In genomic region chr18:79493211-79493800, GRCh38 we compare ENCODE assay signal across 29 cellular contexts.
DNase-seq lines count a peak whose midpoint lies in the region; ATAC-seq and TF ChIP-seq lines count a peak whose summit lies in the region.
"Had no signal": no experiment of that assay in that cellular context is flagged by ENCODE, and none has a peak within 500 bp of the region (broad histone marks: within the 10 kb centered on the region; RNA-seq: fewer than 3 reads in every experiment).

No MANE protein-coding gene starts in this region.

- H3K36me3 ChIP-seq in heart right ventricle (peaks cover 0 to 37% (median 0%) of the 10 kb centered on the region in 9 donors), osteoblast (ENCODE audit: insufficient read depth, low read length) (no peaks in the 10 kb centered on the region), upper lobe of right lung (no peaks in the 10 kb centered on the region)
- H3K36me3 ChIP-seq: cardiac muscle cell, HAP-1 had no signal

- intact Hi-C loops in left cardiac atrium (cut with DNase I) (no loop called here), heart right ventricle (cut with DNase I) (no loop called here), right cardiac atrium (cut with DNase I) (no loop called here), upper lobe of right lung (cut with DNase I) (no loop called here)

- H3K4me1 ChIP-seq in heart right ventricle (peaks cover 0 to 19% (median 6%) of the 10 kb centered on the region in 9 donors), right cardiac atrium (ENCODE audit: control insufficient read depth, insufficient read depth, low read length) (no peaks in the 10 kb centered on the region), osteoblast (ENCODE audit: insufficient read depth, low read length) (peaks cover 6% of the 10 kb centered on the region), upper lobe of right lung (no peaks in the 10 kb centered on the region)
- H3K4me1 ChIP-seq: ascending aorta, Caco-2, HAP-1, tibial artery had no signal

- TF ChIP-seq CTCF in heart right ventricle (IDR thresholded peaks at IDR 0.05) (no peak), osteoblast (IDR thresholded peaks at IDR 0.05; ENCODE audit: extremely low read depth, low read depth, low read length) (no peak), upper lobe of right lung (IDR thresholded peaks at IDR 0.05) (no peak)

- H4K20me1 ChIP-seq in osteoblast (ENCODE audit: insufficient read depth, low read length) = no peaks in the 10 kb centered on the region

- H3K27ac ChIP-seq in heart right ventricle = no peak overlapping the region
- H3K27ac ChIP-seq in right cardiac atrium (ENCODE audit: low read length) = no peak overlapping the region
- H3K27ac ChIP-seq in osteoblast (ENCODE audit: low read depth, low read length) = no peak overlapping the region
- H3K27ac ChIP-seq in upper lobe of right lung = no peak overlapping the region
- H3K27ac ChIP-seq: ascending aorta, cardiac muscle cell, PC-9, tibial artery had no signal

- H3K79me2 ChIP-seq in osteoblast (ENCODE audit: insufficient read depth, low read length) = no peaks in the 10 kb centered on the region

- DNase-seq in left cardiac atrium (peak; percentile 15), heart right ventricle (no peak), right cardiac atrium (peak; percentile 14 to 53 (median 53)), osteoblast (ENCODE audit: insufficient read length, low spot score, missing footprints) (peak; percentile 59), upper lobe of right lung (peak; percentile 46), DMS153 treated with DMSO at 0.1 percent for 48 hours (lab: John Stamatoyannopoulos, UW; ENCODE audit: unreplicated experiment) (no peak), ureter (ENCODE audit: low spot score) (no peak)
- DNase-seq: ACHN; activated CD4-positive, alpha-beta T cell treated with anti-CD3 and anti-CD28 coated beads, Interleukin-2, amount 10 ng/mL, durations not matched to agents 24 days and 14 days; activated T-cell treated with anti-CD3 and anti-CD28 coated beads, Interleukin-2, amount 50 U/mL, for 48 hours; Caco-2; DMS79; foreskin fibroblast; GDM1; NCI-H1105; NCI-H187 treated with DMSO at 0.1 percent for 48 hours; NCI-H2171 treated with DMSO at 0.1 percent for 48 hours; NCI-H510A treated with DMSO at 0.1 percent for 48 hours; PC-9; SIG-M5; stimulated activated CD8-positive, alpha-beta memory T cell treated with anti-CD3 and anti-CD28 coated beads, Interleukin-4, amount 100 ng/mL, for 48 hours; stimulated activated naive CD8-positive, alpha-beta T cell treated with anti-CD3 and anti-CD28 coated beads, Interleukin-15, amount 100 ng/mL, for 72 hours; T-helper 9 cell had no signal

- H3K9me3 ChIP-seq in heart right ventricle (peaks cover 0 to 9% (median 1%) of the 10 kb centered on the region in 11 donors), right cardiac atrium (ENCODE audit: control insufficient read depth, low read length) (no peaks in the 10 kb centered on the region), osteoblast (ENCODE audit: low read depth, low read length) (no peaks in the 10 kb centered on the region), upper lobe of right lung (peaks cover under 1% of the 10 kb centered on the region)
- H3K9me3 ChIP-seq: Caco-2, HAP-1 had no signal

- H3K4me3 ChIP-seq in heart right ventricle (no peak overlapping the region), right cardiac atrium (ENCODE audit: low read length) (no peak overlapping the region), osteoblast (ENCODE audit: insufficient read depth, low read length) (no peak overlapping the region), upper lobe of right lung (no peak overlapping the region)
- H3K4me3 ChIP-seq: ascending aorta; BLaER1 treated with 17β-estradiol and CSF1 and Interleukin-3, amounts not matched to agents 10 nM and 100 nM; cardiac muscle cell; HAP-1; PC-9; tibial artery had no signal

- 97 to 98% methylated on average over 61 to 65 of the region's 65 CpGs for WGBS in heart right ventricle, 2 donors
- WGBS in right cardiac atrium = 97% methylated on average over 65 of the region's 65 CpGs

- no peak overlapping the region for H3K4me2 ChIP-seq in osteoblast (ENCODE audit: insufficient read depth, low read length)
- H3K4me2 ChIP-seq: PC-9 had no signal

- ATAC-seq in left cardiac atrium (no peak), heart right ventricle (no peak), right cardiac atrium (no peak), upper lobe of right lung (no peak), GM18858 (IDR thresholded peaks at IDR 0.05; ENCODE audit: unreplicated experiment) (no peak)
- ATAC-seq: stimulated activated naive CD8-positive, alpha-beta T cell treated with anti-CD3 and anti-CD28 coated beads, Interleukin-15, amount 100 ng/mL, for 72 hours had no signal

- no peak overlapping the region for H2AFZ ChIP-seq in osteoblast (ENCODE audit: low read length)
- H2AFZ ChIP-seq: PC-9 had no signal

- H3K27me3 ChIP-seq in heart right ventricle = no peaks in the 10 kb centered on the region
- H3K27me3 ChIP-seq in right cardiac atrium (ENCODE audit: control insufficient read depth, insufficient read depth) = no peaks in the 10 kb centered on the region
- no peaks in the 10 kb centered on the region for H3K27me3 ChIP-seq in osteoblast (ENCODE audit: insufficient read depth, low read length)
- H3K27me3 ChIP-seq in upper lobe of right lung = no peaks in the 10 kb centered on the region
- H3K27me3 ChIP-seq: ascending aorta, cardiac muscle cell, tibial artery had no signal

Comparison
In these comparisons a context has a peak if more than half of its experiments do, and no peak if none do; other contexts are left out.
1. DNase-seq: peak in left cardiac atrium (single experiment), right cardiac atrium (3 of 3), osteoblast (single experiment) and upper lobe of right lung (single experiment); none in heart right ventricle (0 of 2), DMS153 treated with DMSO at 0.1 percent for 48 hours (single experiment) and ureter (single experiment).